1 cellular context compared by ENCODE assay signal in the genomic region with DNA sequence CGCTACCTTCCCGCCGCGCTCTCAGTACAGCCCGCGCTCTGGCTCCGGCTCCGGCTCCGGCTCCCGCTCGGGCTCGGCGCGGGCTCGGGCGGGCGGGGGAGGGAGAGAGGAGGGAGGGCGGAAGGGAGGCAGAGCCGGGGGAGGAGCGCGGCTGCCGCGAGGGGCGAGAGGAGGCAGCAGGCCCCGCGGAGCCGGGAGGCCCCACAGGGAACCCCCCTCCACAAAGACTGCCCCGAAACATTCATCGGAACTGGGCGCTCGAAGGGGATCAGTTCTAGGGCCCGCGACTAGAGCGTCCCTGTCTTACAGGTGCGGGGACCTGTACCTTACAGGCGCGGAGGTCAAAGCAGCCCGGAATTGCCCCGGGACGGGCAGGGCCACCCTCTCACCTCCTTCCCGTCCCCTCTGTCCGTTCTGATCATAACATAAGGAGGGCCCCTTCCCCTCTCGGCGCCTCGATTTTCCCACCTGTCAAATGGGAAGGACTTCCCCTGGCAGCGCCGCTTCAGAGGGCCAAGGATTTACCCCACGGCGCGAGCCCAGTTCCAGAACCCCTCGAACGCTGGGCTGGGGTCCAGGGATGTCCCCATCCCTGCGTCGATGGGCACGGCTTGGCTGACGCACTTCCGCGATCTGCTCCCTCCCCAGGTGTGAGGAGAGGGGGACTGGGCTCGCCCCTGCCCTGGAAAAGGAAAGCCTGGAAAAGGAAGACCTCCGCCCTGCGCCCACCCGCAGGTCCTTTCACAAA.
TF ChIP-seq lines count a peak whose summit lies in the region.

A gene (minus strand): TSS at position 40 of the 748 bp plus-strand sequence. CDS start 407 bp downstream, outside the sequence.

TF ChIP-seq in HEK293, 187 proteins besides CTCF, POLR2A, EP300 and RAD21 (continued from another document and continues in another):
- TF ChIP-seq ZNF211 (tag by site-specific recombination; IDR thresholded peaks at IDR 0.05; ENCODE audit: low read depth), result no peak
- no peak for TF ChIP-seq ZNF510 (tag by site-specific recombination; IDR thresholded peaks at IDR 0.05; ENCODE audit: insufficient replicate concordance)
- no peak for TF ChIP-seq TCF7L2 (IDR thresholded peaks at IDR 0.05; ENCODE audit: borderline replicate concordance, low read depth, low read length)
- TF ChIP-seq ZNF423 (tag by site-specific recombination; IDR thresholded peaks at IDR 0.05), result no peak
- TF ChIP-seq, protein P1, sequence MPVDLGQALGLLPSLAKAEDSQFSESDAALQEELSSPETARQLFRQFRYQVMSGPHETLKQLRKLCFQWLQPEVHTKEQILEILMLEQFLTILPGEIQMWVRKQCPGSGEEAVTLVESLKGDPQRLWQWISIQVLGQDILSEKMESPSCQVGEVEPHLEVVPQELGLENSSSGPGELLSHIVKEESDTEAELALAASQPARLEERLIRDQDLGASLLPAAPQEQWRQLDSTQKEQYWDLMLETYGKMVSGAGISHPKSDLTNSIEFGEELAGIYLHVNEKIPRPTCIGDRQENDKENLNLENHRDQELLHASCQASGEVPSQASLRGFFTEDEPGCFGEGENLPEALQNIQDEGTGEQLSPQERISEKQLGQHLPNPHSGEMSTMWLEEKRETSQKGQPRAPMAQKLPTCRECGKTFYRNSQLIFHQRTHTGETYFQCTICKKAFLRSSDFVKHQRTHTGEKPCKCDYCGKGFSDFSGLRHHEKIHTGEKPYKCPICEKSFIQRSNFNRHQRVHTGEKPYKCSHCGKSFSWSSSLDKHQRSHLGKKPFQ (tag by site-specific recombination; IDR thresholded peaks at IDR 0.05), result no peak
- peak; percentile 40; the same call in 1 of the 2 replicates for TF ChIP-seq SP3 (tag by site-specific recombination; IDR thresholded peaks at IDR 0.05)
- no peak for TF ChIP-seq MYNN (tag by site-specific recombination; IDR thresholded peaks at IDR 0.05; ENCODE audit: borderline replicate concordance)
- no peak for TF ChIP-seq ZNF660 (tag by site-specific recombination; IDR thresholded peaks at IDR 0.05)
- no peak for TF ChIP-seq ZNF521 (tag by site-specific recombination; IDR thresholded peaks at IDR 0.05)
- no peak for TF ChIP-seq ZNF274 (IDR thresholded peaks at IDR 0.05; ENCODE audit: low read length)
- TF ChIP-seq ZNF274 (tag by site-specific recombination; IDR thresholded peaks at IDR 0.05; ENCODE audit: borderline replicate concordance), result no peak
- TF ChIP-seq ZNF138 (tag by site-specific recombination; IDR thresholded peaks at IDR 0.05; ENCODE audit: borderline replicate concordance), result no peak
- TF ChIP-seq ZNF37A (tag by site-specific recombination; IDR thresholded peaks at IDR 0.05), result no peak
- no peak for TF ChIP-seq MZF1 (tag by site-specific recombination; IDR thresholded peaks at IDR 0.05; ENCODE audit: borderline replicate concordance)
- peak; percentile 35; the same call in 1 of the 2 replicates for TF ChIP-seq ZNF335 (tag by site-specific recombination; conservative IDR thresholded peaks at IDR 0.05)
- TF ChIP-seq SCRT1 (tag by site-specific recombination; IDR thresholded peaks at IDR 0.05; ENCODE audit: borderline replicate concordance), result no peak
- no peak for TF ChIP-seq ZBTB48 (tag by site-specific recombination; IDR thresholded peaks at IDR 0.05)
- no peak for TF ChIP-seq ZNF791 (tag by site-specific recombination; IDR thresholded peaks at IDR 0.05)
- no peak for TF ChIP-seq ZNF266 (tag by site-specific recombination; IDR thresholded peaks at IDR 0.05; ENCODE audit: low read depth)
- TF ChIP-seq, protein P2, sequence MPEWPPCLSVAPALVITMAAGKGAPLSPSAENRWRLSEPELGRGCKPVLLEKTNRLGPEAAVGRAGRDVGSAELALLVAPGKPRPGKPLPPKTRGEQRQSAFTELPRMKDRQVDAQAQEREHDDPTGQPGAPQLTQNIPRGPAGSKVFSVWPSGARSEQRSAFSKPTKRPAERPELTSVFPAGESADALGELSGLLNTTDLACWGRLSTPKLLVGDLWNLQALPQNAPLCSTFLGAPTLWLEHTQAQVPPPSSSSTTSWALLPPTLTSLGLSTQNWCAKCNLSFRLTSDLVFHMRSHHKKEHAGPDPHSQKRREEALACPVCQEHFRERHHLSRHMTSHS (tag by site-specific recombination; IDR thresholded peaks at IDR 0.05), result no peak
- no peak for TF ChIP-seq ZNF555 (tag by site-specific recombination; conservative IDR thresholded peaks at IDR 0.05)
- TF ChIP-seq, protein P3, sequence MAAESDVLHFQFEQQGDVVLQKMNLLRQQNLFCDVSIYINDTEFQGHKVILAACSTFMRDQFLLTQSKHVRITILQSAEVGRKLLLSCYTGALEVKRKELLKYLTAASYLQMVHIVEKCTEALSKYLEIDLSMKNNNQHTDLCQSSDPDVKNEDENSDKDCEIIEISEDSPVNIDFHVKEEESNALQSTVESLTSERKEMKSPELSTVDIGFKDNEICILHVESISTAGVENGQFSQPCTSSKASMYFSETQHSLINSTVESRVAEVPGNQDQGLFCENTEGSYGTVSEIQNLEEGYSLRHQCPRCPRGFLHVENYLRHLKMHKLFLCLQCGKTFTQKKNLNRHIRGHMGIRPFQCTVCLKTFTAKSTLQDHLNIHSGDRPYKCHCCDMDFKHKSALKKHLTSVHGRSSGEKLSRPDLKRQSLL (tag by site-specific recombination; IDR thresholded peaks at IDR 0.05), result peak; percentile 96
- peak; percentile 26; the same call in 1 of the 2 replicates for TF ChIP-seq ZBTB8A (tag by site-specific recombination; IDR thresholded peaks at IDR 0.05)
- TF ChIP-seq ZNF561 (tag by site-specific recombination; IDR thresholded peaks at IDR 0.05; ENCODE audit: borderline replicate concordance), result no peak
- no peak for TF ChIP-seq ZNF302 (tag by site-specific recombination; IDR thresholded peaks at IDR 0.05; ENCODE audit: low read depth)
- TF ChIP-seq GLIS2 (tag by site-specific recombination; IDR thresholded peaks at IDR 0.05), result peak; percentile 69
- no peak for TF ChIP-seq ZNF184 (tag by site-specific recombination; IDR thresholded peaks at IDR 0.05)
- TF ChIP-seq ZNF174 (tag by site-specific recombination; IDR thresholded peaks at IDR 0.05), result no peak
- TF ChIP-seq ZFP37 (tag by site-specific recombination; IDR thresholded peaks at IDR 0.05), result no peak
- TF ChIP-seq, protein P4, sequence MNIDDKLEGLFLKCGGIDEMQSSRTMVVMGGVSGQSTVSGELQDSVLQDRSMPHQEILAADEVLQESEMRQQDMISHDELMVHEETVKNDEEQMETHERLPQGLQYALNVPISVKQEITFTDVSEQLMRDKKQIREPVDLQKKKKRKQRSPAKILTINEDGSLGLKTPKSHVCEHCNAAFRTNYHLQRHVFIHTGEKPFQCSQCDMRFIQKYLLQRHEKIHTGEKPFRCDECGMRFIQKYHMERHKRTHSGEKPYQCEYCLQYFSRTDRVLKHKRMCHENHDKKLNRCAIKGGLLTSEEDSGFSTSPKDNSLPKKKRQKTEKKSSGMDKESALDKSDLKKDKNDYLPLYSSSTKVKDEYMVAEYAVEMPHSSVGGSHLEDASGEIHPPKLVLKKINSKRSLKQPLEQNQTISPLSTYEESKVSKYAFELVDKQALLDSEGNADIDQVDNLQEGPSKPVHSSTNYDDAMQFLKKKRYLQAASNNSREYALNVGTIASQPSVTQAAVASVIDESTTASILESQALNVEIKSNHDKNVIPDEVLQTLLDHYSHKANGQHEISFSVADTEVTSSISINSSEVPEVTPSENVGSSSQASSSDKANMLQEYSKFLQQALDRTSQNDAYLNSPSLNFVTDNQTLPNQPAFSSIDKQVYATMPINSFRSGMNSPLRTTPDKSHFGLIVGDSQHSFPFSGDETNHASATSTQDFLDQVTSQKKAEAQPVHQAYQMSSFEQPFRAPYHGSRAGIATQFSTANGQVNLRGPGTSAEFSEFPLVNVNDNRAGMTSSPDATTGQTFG (tag by site-specific recombination; IDR thresholded peaks at IDR 0.05; ENCODE audit: borderline replicate concordance), result no peak
- TF ChIP-seq, protein P5, sequence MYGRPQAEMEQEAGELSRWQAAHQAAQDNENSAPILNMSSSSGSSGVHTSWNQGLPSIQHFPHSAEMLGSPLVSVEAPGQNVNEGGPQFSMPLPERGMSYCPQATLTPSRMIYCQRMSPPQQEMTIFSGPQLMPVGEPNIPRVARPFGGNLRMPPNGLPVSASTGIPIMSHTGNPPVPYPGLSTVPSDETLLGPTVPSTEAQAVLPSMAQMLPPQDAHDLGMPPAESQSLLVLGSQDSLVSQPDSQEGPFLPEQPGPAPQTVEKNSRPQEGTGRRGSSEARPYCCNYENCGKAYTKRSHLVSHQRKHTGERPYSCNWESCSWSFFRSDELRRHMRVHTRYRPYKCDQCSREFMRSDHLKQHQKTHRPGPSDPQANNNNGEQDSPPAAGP (tag by site-specific recombination; IDR thresholded peaks at IDR 0.05), result no peak
- no peak for TF ChIP-seq ZNF394 (tag by site-specific recombination; IDR thresholded peaks at IDR 0.05; ENCODE audit: borderline replicate concordance)
- TF ChIP-seq ZNF350 (tag by site-specific recombination; IDR thresholded peaks at IDR 0.05), result no peak
- TF ChIP-seq ZNF701 (tag by site-specific recombination; IDR thresholded peaks at IDR 0.05), result no peak
- no peak for TF ChIP-seq SP7 (tag by site-specific recombination; IDR thresholded peaks at IDR 0.05)
- TF ChIP-seq, protein P6, sequence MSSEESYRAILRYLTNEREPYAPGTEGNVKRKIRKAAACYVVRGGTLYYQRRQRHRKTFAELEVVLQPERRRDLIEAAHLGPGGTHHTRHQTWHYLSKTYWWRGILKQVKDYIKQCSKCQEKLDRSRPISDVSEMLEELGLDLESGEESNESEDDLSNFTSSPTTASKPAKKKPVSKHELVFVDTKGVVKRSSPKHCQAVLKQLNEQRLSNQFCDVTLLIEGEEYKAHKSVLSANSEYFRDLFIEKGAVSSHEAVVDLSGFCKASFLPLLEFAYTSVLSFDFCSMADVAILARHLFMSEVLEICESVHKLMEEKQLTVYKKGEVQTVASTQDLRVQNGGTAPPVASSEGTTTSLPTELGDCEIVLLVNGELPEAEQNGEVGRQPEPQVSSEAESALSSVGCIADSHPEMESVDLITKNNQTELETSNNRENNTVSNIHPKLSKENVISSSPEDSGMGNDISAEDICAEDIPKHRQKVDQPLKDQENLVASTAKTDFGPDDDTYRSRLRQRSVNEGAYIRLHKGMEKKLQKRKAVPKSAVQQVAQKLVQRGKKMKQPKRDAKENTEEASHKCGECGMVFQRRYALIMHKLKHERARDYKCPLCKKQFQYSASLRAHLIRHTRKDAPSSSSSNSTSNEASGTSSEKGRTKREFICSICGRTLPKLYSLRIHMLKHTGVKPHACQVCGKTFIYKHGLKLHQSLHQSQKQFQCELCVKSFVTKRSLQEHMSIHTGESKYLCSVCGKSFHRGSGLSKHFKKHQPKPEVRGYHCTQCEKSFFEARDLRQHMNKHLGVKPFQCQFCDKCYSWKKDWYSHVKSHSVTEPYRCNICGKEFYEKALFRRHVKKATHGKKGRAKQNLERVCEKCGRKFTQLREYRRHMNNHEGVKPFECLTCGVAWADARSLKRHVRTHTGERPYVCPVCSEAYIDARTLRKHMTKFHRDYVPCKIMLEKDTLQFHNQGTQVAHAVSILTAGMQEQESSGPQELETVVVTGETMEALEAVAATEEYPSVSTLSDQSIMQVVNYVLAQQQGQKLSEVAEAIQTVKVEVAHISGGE (tag by site-specific recombination; conservative IDR thresholded peaks at IDR 0.05; ENCODE audit: low read depth), result no peak
- no peak for TF ChIP-seq GLI4 (tag by site-specific recombination; IDR thresholded peaks at IDR 0.05)
- TF ChIP-seq, protein P7, sequence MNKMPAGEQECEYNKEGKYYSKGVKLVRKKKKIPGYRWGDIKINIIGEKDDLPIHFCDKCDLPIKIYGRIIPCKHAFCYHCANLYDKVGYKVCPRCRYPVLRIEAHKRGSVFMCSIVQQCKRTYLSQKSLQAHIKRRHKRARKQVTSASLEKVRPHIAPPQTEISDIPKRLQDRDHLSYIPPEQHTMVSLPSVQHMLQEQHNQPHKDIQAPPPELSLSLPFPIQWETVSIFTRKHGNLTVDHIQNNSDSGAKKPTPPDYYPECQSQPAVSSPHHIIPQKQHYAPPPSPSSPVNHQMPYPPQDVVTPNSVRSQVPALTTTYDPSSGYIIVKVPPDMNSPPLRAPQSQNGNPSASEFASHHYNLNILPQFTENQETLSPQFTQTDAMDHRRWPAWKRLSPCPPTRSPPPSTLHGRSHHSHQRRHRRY (tag by site-specific recombination; IDR thresholded peaks at IDR 0.05), result no peak
- no peak for TF ChIP-seq ZNF202 (tag by site-specific recombination; IDR thresholded peaks at IDR 0.05; ENCODE audit: borderline replicate concordance)
- no peak for TF ChIP-seq ZNF670 (tag by site-specific recombination; IDR thresholded peaks at IDR 0.05; ENCODE audit: low read depth)
- TF ChIP-seq, protein P8, sequence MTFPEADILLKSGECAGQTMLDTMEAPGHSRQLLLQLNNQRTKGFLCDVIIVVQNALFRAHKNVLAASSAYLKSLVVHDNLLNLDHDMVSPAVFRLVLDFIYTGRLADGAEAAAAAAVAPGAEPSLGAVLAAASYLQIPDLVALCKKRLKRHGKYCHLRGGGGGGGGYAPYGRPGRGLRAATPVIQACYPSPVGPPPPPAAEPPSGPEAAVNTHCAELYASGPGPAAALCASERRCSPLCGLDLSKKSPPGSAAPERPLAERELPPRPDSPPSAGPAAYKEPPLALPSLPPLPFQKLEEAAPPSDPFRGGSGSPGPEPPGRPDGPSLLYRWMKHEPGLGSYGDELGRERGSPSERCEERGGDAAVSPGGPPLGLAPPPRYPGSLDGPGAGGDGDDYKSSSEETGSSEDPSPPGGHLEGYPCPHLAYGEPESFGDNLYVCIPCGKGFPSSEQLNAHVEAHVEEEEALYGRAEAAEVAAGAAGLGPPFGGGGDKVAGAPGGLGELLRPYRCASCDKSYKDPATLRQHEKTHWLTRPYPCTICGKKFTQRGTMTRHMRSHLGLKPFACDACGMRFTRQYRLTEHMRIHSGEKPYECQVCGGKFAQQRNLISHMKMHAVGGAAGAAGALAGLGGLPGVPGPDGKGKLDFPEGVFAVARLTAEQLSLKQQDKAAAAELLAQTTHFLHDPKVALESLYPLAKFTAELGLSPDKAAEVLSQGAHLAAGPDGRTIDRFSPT (tag by site-specific recombination; IDR thresholded peaks at IDR 0.05), result no peak
- no peak for TF ChIP-seq ZNF239 (tag by site-specific recombination; IDR thresholded peaks at IDR 0.05)
- TF ChIP-seq ZEB2 (tag by site-specific recombination; IDR thresholded peaks at IDR 0.05), result peak; percentile 37; the same call in 1 of the 2 replicates
- TF ChIP-seq ZNF610 (tag by site-specific recombination; IDR thresholded peaks at IDR 0.05; ENCODE audit: borderline replicate concordance), result no peak
- TF ChIP-seq ZNF768 (tag by site-specific recombination; IDR thresholded peaks at IDR 0.05), result no peak
- TF ChIP-seq ZNF140 (tag by site-specific recombination; IDR thresholded peaks at IDR 0.05), result no peak
- no peak for TF ChIP-seq ZNF664 (tag by site-specific recombination; IDR thresholded peaks at IDR 0.05)
- no peak for TF ChIP-seq BCL11A (tag by site-specific recombination; IDR thresholded peaks at IDR 0.05; ENCODE audit: low read depth)
